Comparison of ENCODE assay signal across 22 cellular contexts in genomic region chr7:4343272-4344000, GRCh38.
"Had no signal": no experiment of that assay in that cellular context is flagged by ENCODE, and none has a peak within 500 bp of the region (broad histone marks: within the 10 kb centered on the region; RNA-seq: fewer than 3 reads in every experiment).

No MANE protein-coding gene starts in this region.

- H3K27ac ChIP-seq: colonic mucosa, sigmoid colon, skin epidermis, testis, tibial nerve had no signal

- H3K4me3 ChIP-seq: colonic mucosa, sigmoid colon, skin epidermis, testis, tibial nerve had no signal

- H3K27ac Mint-ChIP-seq: endodermal cell; nephron; stimulated activated naive B cell treated with anti-CD40 and anti-IgM and Interleukin-4, amounts not matched to agents 10 μg/mL and 1 μg/mL and 100 μg/mL, for 72 hours; stimulated activated naive CD8-positive, alpha-beta T cell treated with anti-CD3 and anti-CD28 coated beads, Interleukin-15, amount 100 ng/mL, for 72 hours had no signal

- H3K27me3 Mint-ChIP-seq: naive B cell; stimulated activated naive B cell treated with anti-CD40 and anti-IgM and Interleukin-4, amounts not matched to agents 10 μg/mL and 1 μg/mL and 100 μg/mL, for 72 hours; stimulated activated naive CD8-positive, alpha-beta T cell treated with anti-CD3 and anti-CD28 coated beads, Interleukin-15, amount 100 ng/mL, for 72 hours had no signal

- H3K4me1 ChIP-seq: colonic mucosa, sigmoid colon, testis, tibial nerve had no signal

- H3K4me3 Mint-ChIP-seq: endodermal cell; nephron; stimulated activated naive B cell treated with anti-CD40 and anti-IgM and Interleukin-4, amounts not matched to agents 10 μg/mL and 1 μg/mL and 100 μg/mL, for 72 hours; stimulated activated naive CD8-positive, alpha-beta T cell treated with anti-CD3 and anti-CD28 coated beads, Interleukin-15, amount 100 ng/mL, for 72 hours had no signal

- H3K4me1 Mint-ChIP-seq: endodermal cell; naive B cell; nephron; stimulated activated naive B cell treated with anti-CD40 and anti-IgM and Interleukin-4, amounts not matched to agents 10 μg/mL and 1 μg/mL and 100 μg/mL, for 72 hours; stimulated activated naive CD8-positive, alpha-beta T cell treated with anti-CD3 and anti-CD28 coated beads, Interleukin-15, amount 100 ng/mL, for 72 hours had no signal

- H3K27me3 ChIP-seq: colonic mucosa, sigmoid colon, testis, tibial nerve had no signal

- H3K9me3 ChIP-seq: colonic mucosa, testis had no signal

- H3K36me3 Mint-ChIP-seq: stimulated activated naive B cell treated with anti-CD40 and anti-IgM and Interleukin-4, amounts not matched to agents 10 μg/mL and 1 μg/mL and 100 μg/mL, for 72 hours had no signal

- DNase-seq: colonic mucosa; dermis blood vessel endothelial cell; effector CD4-positive, alpha-beta T cell; endodermal cell; erythroblast; foreskin melanocyte; head of caudate nucleus; hippocampal formation; left colon; left ventricle myocardium superior; mesendoderm; naive B cell; posterior cingulate gyrus; sigmoid colon; stimulated activated CD4-positive, alpha-beta T cell treated with anti-CD3 and anti-CD28 coated beads, Interleukin-2, amount 100 ng/mL, for 24 hours; stimulated activated CD4-positive, alpha-beta T cell treated with anti-CD3 and anti-CD28 coated beads, Interleukin-4, amount 100 ng/mL, for 4 hours; stimulated activated naive B cell treated with anti-CD40 and anti-IgM and Interleukin-4, amounts not matched to agents 10 μg/mL and 1 μg/mL and 100 μg/mL, for 72 hours; stimulated activated naive CD8-positive, alpha-beta T cell treated with anti-CD3 and anti-CD28 coated beads, Interleukin-15, amount 100 ng/mL, for 72 hours; testis had no signal

- H3K36me3 ChIP-seq: colonic mucosa, sigmoid colon, tibial nerve had no signal

- ATAC-seq: left colon; left ventricle myocardium superior; stimulated activated naive B cell treated with anti-CD40 and anti-IgM and Interleukin-4, amounts not matched to agents 10 μg/mL and 1 μg/mL and 100 μg/mL, for 72 hours; stimulated activated naive CD8-positive, alpha-beta T cell treated with anti-CD3 and anti-CD28 coated beads, Interleukin-15, amount 100 ng/mL, for 72 hours had no signal
